ENCODE assay signal across 9 cellular contexts in the genomic region with DNA sequence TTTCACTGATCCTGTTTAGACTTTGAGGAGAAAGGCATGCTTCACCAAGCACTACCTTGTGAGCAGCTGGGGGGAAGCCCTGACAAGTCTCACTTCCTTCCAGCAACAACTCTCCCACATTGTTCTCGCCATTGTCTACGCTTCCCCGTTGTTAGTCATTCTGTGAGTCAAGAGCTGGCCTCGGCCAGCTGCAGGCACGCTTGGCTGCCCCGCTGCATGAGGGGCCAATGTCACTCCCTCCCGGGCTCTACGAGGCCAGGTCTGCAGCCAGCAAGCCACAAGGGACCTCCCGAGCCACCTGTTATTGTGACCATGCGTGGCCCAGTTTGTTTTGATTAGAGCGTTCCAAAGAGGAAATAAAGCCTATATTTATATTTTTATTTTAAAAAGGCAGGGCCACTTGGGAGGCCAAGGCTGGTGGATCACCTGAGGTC.
A peak's percentile ranks its signal among the peaks of the same experiment; 100 is the strongest.
DNase-seq lines count a peak whose midpoint lies in the region; ATAC-seq and TF ChIP-seq lines count a peak whose summit lies in the region.
"Had no signal": no experiment of that assay in that cellular context is flagged by ENCODE, and none has a peak within 500 bp of the region (broad histone marks: within the 10 kb centered on the region; RNA-seq: fewer than 3 reads in every experiment).

No MANE protein-coding gene starts in this region.

- no peaks in the 10 kb centered on the region for H3K9me3 ChIP-seq in prostate gland

- TF ChIP-seq POLR2A in prostate gland (IDR thresholded peaks at IDR 0.05) = no peak

- TF ChIP-seq CTCF in prostate gland (IDR thresholded peaks at IDR 0.05) = no peak

- no peak overlapping the region for H3K4me3 ChIP-seq in prostate gland

- H3K27ac Mint-ChIP-seq in stimulated activated naive CD8-positive, alpha-beta T cell treated with anti-CD3 and anti-CD28 coated beads, Interleukin-15, amount 100 ng/mL, for 72 hours = no peak overlapping the region

- H3K4me1 Mint-ChIP-seq in stimulated activated naive CD8-positive, alpha-beta T cell treated with anti-CD3 and anti-CD28 coated beads, Interleukin-15, amount 100 ng/mL, for 72 hours = peaks cover 15% of the 10 kb centered on the region

- intact Hi-C loops in prostate gland (cut with DNase I) = loop anchor here (10.0 kb wide), 1 partner anchor 219 kb away; the partner anchor contains the start of gene FOXO1

- no peaks in the 10 kb centered on the region for H3K27me3 ChIP-seq in prostate gland (replicated peaks; ENCODE audit: insufficient read depth)

- ATAC-seq in GM19023 (IDR thresholded peaks at IDR 0.05; ENCODE audit: unreplicated experiment) = peak; percentile 98
- ATAC-seq in HG03066 (IDR thresholded peaks at IDR 0.05; ENCODE audit: low read depth, unreplicated experiment) = peak; percentile 99
- peak; percentile 82 for ATAC-seq in stimulated activated naive CD8-positive, alpha-beta T cell treated with anti-CD3 and anti-CD28 coated beads, Interleukin-15, amount 100 ng/mL, for 72 hours

- WGBS in prostate gland = 85% methylated on average over 11 of the region's 11 CpGs

- peak; percentile 99 for DNase-seq in COLO668 (lab: John Stamatoyannopoulos, UW; ENCODE audit: unreplicated experiment)
- peak; percentile 96 for DNase-seq in glomerular endothelial cell (ENCODE audit: extremely low read depth, low read depth, low spot score)
- peak in 1 of 2 donors; percentile 22 for DNase-seq in stimulated activated naive CD8-positive, alpha-beta T cell treated with anti-CD3 and anti-CD28 coated beads, Interleukin-15, amount 100 ng/mL, for 72 hours
- DNase-seq in prostate gland (ENCODE audit: low spot score) = no peak
- no peak for DNase-seq in HuH-7 (ENCODE audit: low spot score)

- no peak overlapping the region for H3K4me3 Mint-ChIP-seq in stimulated activated naive CD8-positive, alpha-beta T cell treated with anti-CD3 and anti-CD28 coated beads, Interleukin-15, amount 100 ng/mL, for 72 hours

- H3K27ac ChIP-seq in prostate gland = no peak overlapping the region
- H3K27ac ChIP-seq: HL-60 had no signal

- no peaks in the 10 kb centered on the region for H3K4me1 ChIP-seq in prostate gland (replicated peaks)

- H3K36me3 ChIP-seq in prostate gland = no peaks in the 10 kb centered on the region

- H3K27me3 Mint-ChIP-seq in stimulated activated naive CD8-positive, alpha-beta T cell treated with anti-CD3 and anti-CD28 coated beads, Interleukin-15, amount 100 ng/mL, for 72 hours = no peaks in the 10 kb centered on the region

- H3K9me3 Mint-ChIP-seq in stimulated activated naive CD8-positive, alpha-beta T cell treated with anti-CD3 and anti-CD28 coated beads, Interleukin-15, amount 100 ng/mL, for 72 hours = peaks cover 11 to 22% of the 10 kb centered on the region in 2 donors

TF ChIP-seq in PFSK-1, 5 proteins besides CTCF, POLR2A, EP300 and RAD21:
- TF ChIP-seq REST (IDR thresholded peaks at IDR 0.05; ENCODE audit: insufficient read depth in 1 of 2, low read depth in 2 of 2, low read length in 2 of 2) (0 out of 4 replicates have a peak, but pooled peaks of 1 of the 2 experiments have one; percentile 22), TAF1 (IDR thresholded peaks at IDR 0.05; ENCODE audit: borderline replicate concordance, insufficient read depth, low read length) (no peak), SIN3A (IDR thresholded peaks at IDR 0.05; ENCODE audit: borderline replicate concordance, insufficient read depth, low read length) (peak; percentile 76; the same call in 1 of the 2 replicates), POLR2AphosphoS5 (IDR thresholded peaks at IDR 0.05; ENCODE audit: low read depth, low read length) (no peak), FOXP2 (optimal IDR thresholded peaks at IDR 0.05; ENCODE audit: borderline replicate concordance, extremely low read depth, extremely low read length, insufficient read depth) (peak; percentile 70)

Comparison
In these comparisons a context has a peak if more than half of its experiments do, and no peak if none do; other contexts are left out.
1. DNase-seq: peak in COLO668 (single experiment) and glomerular endothelial cell (single experiment); none in prostate gland (single experiment) and HuH-7 (single experiment).
2. Peak in every context shown above with its lines, with median percentiles within 50 percentile points of each other: ATAC-seq.